ENCODE assay signal across 8 cellular contexts in genomic region chr6:51678905-51679620, GRCh38.
DNase-seq lines count a peak whose midpoint lies in the region; ATAC-seq and TF ChIP-seq lines count a peak whose summit lies in the region.

No MANE protein-coding gene starts in this region.

- H3K27ac ChIP-seq in A673 (ENCODE audit: low read depth, low read length, poor library complexity, severe bottlenecking) (no peak overlapping the region), VCaP (peak overlapping the region; percentile 47)

- no peak overlapping the region for H3K4me3 ChIP-seq in A673 (ENCODE audit: low read depth, low read length, poor library complexity, severe bottlenecking)

- H3K27me3 ChIP-seq in A673 (replicated peaks; ENCODE audit: insufficient read depth, low read depth, low read length, poor library complexity), result peaks cover 28% of the 10 kb centered on the region

- CTCF ChIA-PET in A673 (lab: Charles Lee), result no interaction called here

- intact Hi-C loops in A673 (cut with micrococcal nuclease; ENCODE audit: unreplicated experiment), result no loop called here
- intact Hi-C loops in head of caudate nucleus (cut with DNase I), result no loop called here

- no TSS peak for BruUV-seq in A673 (replicated peaks; lab: Mats Ljungman, UMichigan)

- no peaks in the 10 kb centered on the region for H3K4me1 ChIP-seq in A673 (ENCODE audit: insufficient read depth, low read length, poor library complexity, severe bottlenecking)

- no peaks in the 10 kb centered on the region for H3K9me3 ChIP-seq in A673 (ENCODE audit: low read depth, low read length, poor library complexity, severe bottlenecking)

- ATAC-seq in GM19395 (IDR thresholded peaks at IDR 0.05; ENCODE audit: unreplicated experiment) (peak; percentile 86), HG03064 (IDR thresholded peaks at IDR 0.05; ENCODE audit: low read depth, unreplicated experiment) (peak; percentile 86)

- H3K36me3 ChIP-seq in A673 (ENCODE audit: insufficient read depth, low read length, poor library complexity, severe bottlenecking), result no peaks in the 10 kb centered on the region

- TF ChIP-seq CTCF in A673 (conservative IDR thresholded peaks at IDR 0.05; ENCODE audit: low read depth, low read length), result no peak
- TF ChIP-seq CTCF in VCaP (conservative IDR thresholded peaks at IDR 0.05), result no peak

- POLR2A ChIA-PET in A673 (lab: Charles Lee; ENCODE audit: low non-redundant PET), result no interaction called here

- peak; percentile 17 for DNase-seq in A673 (ENCODE audit: low spot score)
- DNase-seq in RPMI8226, result no peak
- no peak for DNase-seq in C1 segment of cervical spinal cord (lab: John Stamatoyannopoulos, UW)
- DNase-seq in head of caudate nucleus, result no peak
- DNase-seq in iPS-NIHi11 (ENCODE audit: low spot score), result no peak
